7 cellular contexts compared by ENCODE assay signal in genomic region chr11:1876361-1877063, GRCh38. TPM values are rescaled to one million over a fixed set of nuclear protein-coding genes. Genes with fewer than 3 reads are reported as not detected.
DNase-seq lines count a peak whose midpoint lies in the region; ATAC-seq and TF ChIP-seq lines count a peak whose summit lies in the region.
"Had no signal": no experiment of that assay in that cellular context is flagged by ENCODE, and none has a peak within 500 bp of the region (broad histone marks: within the 10 kb centered on the region; RNA-seq: fewer than 3 reads in every experiment).

No MANE protein-coding gene starts in this region.

- no peaks in the 10 kb centered on the region for H3F3A ChIP-seq in GM23338 (replicated peaks; ENCODE audit: low read depth)

- H3K4me1 ChIP-seq in GM23338 (ENCODE audit: insufficient read depth) (no peaks in the 10 kb centered on the region), muscle layer of colon (ENCODE audit: insufficient read depth, low read length) (peaks cover 26% of the 10 kb centered on the region)
- peaks cover 10% of the 10 kb centered on the region for H3K4me1 ChIP-seq in effector memory CD4-positive, alpha-beta T cell (ENCODE audit: control insufficient read depth, insufficient read depth, low read length, poor library complexity, severe bottlenecking)

- H3K27ac ChIP-seq in GM23338 (ENCODE audit: low read depth) (no peak overlapping the region), muscle layer of colon (ENCODE audit: low read depth, low read length) (peak overlapping the region; percentile 66)
- no peak overlapping the region for H3K27ac ChIP-seq in effector memory CD4-positive, alpha-beta T cell (ENCODE audit: insufficient read depth, low read length, poor library complexity, severe bottlenecking)

- DNase-seq in GM23338 (ENCODE audit: low spot score) = peak; percentile 74
- DNase-seq in activated naive CD8-positive, alpha-beta T cell treated with anti-CD3 and anti-CD28 coated beads, Interleukin-2, amount 50 U/mL, for 24 hours = peak; percentile 44
- DNase-seq in NK-92 (lab: John Stamatoyannopoulos, UW; ENCODE audit: unreplicated experiment) = no peak
- no peak for DNase-seq in effector memory CD8-positive, alpha-beta T cell
- DNase-seq in effector memory CD4-positive, alpha-beta T cell = no peak

- no peak overlapping the region for H3K4me2 ChIP-seq in GM23338

- no peak overlapping the region for H3K4me3 Mint-ChIP-seq in GM23338
- no peak overlapping the region for H3K4me3 Mint-ChIP-seq in activated naive CD8-positive, alpha-beta T cell treated with anti-CD3 and anti-CD28 coated beads, Interleukin-2, amount 50 U/mL, for 24 hours
- peak overlapping the region in 1 of 2 donors; percentile 22 for H3K4me3 Mint-ChIP-seq in effector memory CD8-positive, alpha-beta T cell

- TF ChIP-seq CTCF in GM23338 (conservative IDR thresholded peaks at IDR 0.05; ENCODE audit: low read depth in 2 of 2) = peak; percentile 69 to 78

- no peaks in the 10 kb centered on the region for H3K9me3 ChIP-seq in muscle layer of colon (ENCODE audit: low read length)
- H3K9me3 ChIP-seq in effector memory CD4-positive, alpha-beta T cell (ENCODE audit: control insufficient read depth, low read length) = no peaks in the 10 kb centered on the region

- H2AFZ ChIP-seq in GM23338 = no peak overlapping the region

- no peaks in the 10 kb centered on the region for H3K36me3 Mint-ChIP-seq in GM23338 (ENCODE audit: low read depth)
- H3K36me3 Mint-ChIP-seq in activated naive CD8-positive, alpha-beta T cell treated with anti-CD3 and anti-CD28 coated beads, Interleukin-2, amount 50 U/mL, for 24 hours (ENCODE audit: low read depth) = no peaks in the 10 kb centered on the region
- peaks cover 41% of the 10 kb centered on the region for H3K36me3 Mint-ChIP-seq in effector memory CD8-positive, alpha-beta T cell (ENCODE audit: insufficient read depth)

- no peaks in the 10 kb centered on the region for H3K27me3 ChIP-seq in GM23338 (ENCODE audit: insufficient read depth)
- H3K27me3 ChIP-seq in muscle layer of colon (ENCODE audit: control insufficient read depth in 1 of 2, insufficient read depth in 2 of 2, low read length in 2 of 2) = peaks cover 0 to 2% of the 10 kb centered on the region in 2 donors
- no peaks in the 10 kb centered on the region for H3K27me3 ChIP-seq in effector memory CD4-positive, alpha-beta T cell (replicated peaks; ENCODE audit: control insufficient read depth, insufficient read depth, low read length, poor library complexity, severe bottlenecking)

- no peak overlapping the region for H3K9ac ChIP-seq in muscle layer of colon (ENCODE audit: low read length)

- H3K4me1 Mint-ChIP-seq in GM23338 = no peaks in the 10 kb centered on the region; the same call in 2 of the 3 replicates
- H3K4me1 Mint-ChIP-seq in activated naive CD8-positive, alpha-beta T cell treated with anti-CD3 and anti-CD28 coated beads, Interleukin-2, amount 50 U/mL, for 24 hours = peaks cover 18% of the 10 kb centered on the region
- H3K4me1 Mint-ChIP-seq in effector memory CD8-positive, alpha-beta T cell (ENCODE audit: low read depth in 2 of 2) = peaks cover 38 to 39% of the 10 kb centered on the region in 2 donors

- H3K27ac Mint-ChIP-seq in GM23338 = no peak overlapping the region
- H3K27ac Mint-ChIP-seq in activated naive CD8-positive, alpha-beta T cell treated with anti-CD3 and anti-CD28 coated beads, Interleukin-2, amount 50 U/mL, for 24 hours = no peak overlapping the region
- peak overlapping the region in 1 of 2 donors; percentile 84 for H3K27ac Mint-ChIP-seq in effector memory CD8-positive, alpha-beta T cell

- H3K27me3 Mint-ChIP-seq in GM23338 (ENCODE audit: insufficient read depth, low read depth, poor library complexity) = peaks cover 5% of the 10 kb centered on the region
- no peaks in the 10 kb centered on the region for H3K27me3 Mint-ChIP-seq in activated naive CD8-positive, alpha-beta T cell treated with anti-CD3 and anti-CD28 coated beads, Interleukin-2, amount 50 U/mL, for 24 hours
- H3K27me3 Mint-ChIP-seq in effector memory CD8-positive, alpha-beta T cell = no peaks in the 10 kb centered on the region

- H3K36me3 ChIP-seq in GM23338 (ENCODE audit: insufficient read depth) = no peaks in the 10 kb centered on the region
- H3K36me3 ChIP-seq in muscle layer of colon (ENCODE audit: insufficient read depth, low read length) = no peaks in the 10 kb centered on the region
- no peaks in the 10 kb centered on the region for H3K36me3 ChIP-seq in effector memory CD4-positive, alpha-beta T cell (ENCODE audit: control insufficient read depth, insufficient read depth, low read length)

- H4K20me1 ChIP-seq in GM23338 (replicated peaks; ENCODE audit: insufficient read depth) = no peaks in the 10 kb centered on the region

- H3K4me3 ChIP-seq in GM23338 = no peak overlapping the region
- no peak overlapping the region for H3K4me3 ChIP-seq in muscle layer of colon (ENCODE audit: low read depth in 1 of 2, low read length in 2 of 2)
- no peak overlapping the region for H3K4me3 ChIP-seq in effector memory CD4-positive, alpha-beta T cell (ENCODE audit: insufficient read depth, low read depth, low read length, poor library complexity, severe bottlenecking)

- no peaks in the 10 kb centered on the region for H3K9me2 ChIP-seq in GM23338 (ENCODE audit: insufficient read depth)

- H3K9me3 Mint-ChIP-seq in GM23338 = no peaks in the 10 kb centered on the region
- no peaks in the 10 kb centered on the region for H3K9me3 Mint-ChIP-seq in activated naive CD8-positive, alpha-beta T cell treated with anti-CD3 and anti-CD28 coated beads, Interleukin-2, amount 50 U/mL, for 24 hours
- no peaks in the 10 kb centered on the region for H3K9me3 Mint-ChIP-seq in effector memory CD8-positive, alpha-beta T cell

- ATAC-seq in GM23338 = peak; percentile 85
- no peak for ATAC-seq in activated naive CD8-positive, alpha-beta T cell treated with anti-CD3 and anti-CD28 coated beads, Interleukin-2, amount 50 U/mL, for 24 hours
- ATAC-seq in effector memory CD8-positive, alpha-beta T cell (replicated peaks) = no peak

- no peaks in the 10 kb centered on the region for H3K79me2 ChIP-seq in GM23338 (replicated peaks; ENCODE audit: insufficient read depth)

TF ChIP-seq in GM23338, 12 proteins besides CTCF, POLR2A, EP300 and RAD21 (continues in another document):
- no peak for TF ChIP-seq EZH2 (IDR thresholded peaks at IDR 0.05; ENCODE audit: low read depth, unreplicated experiment)

RNA-seq across cellular contexts. Expression of gene PRR33, which starts 15.2 kb away (rescaled TPM):
- total RNA-seq in GM23338 (2014; rRNA removed; shearing (Covaris generic)) = 0.04 TPM in 1 of 2 replicates, not detected in the other
- polyA plus RNA-seq in GM23338 (2016; fragmentation: Nextera tagmentation; extraction: Ambion mirVana) = not detected in 2 replicates
- total RNA-seq: subcutaneous adipose tissue had no signal

RNA-seq across cellular contexts. Expression of gene LSP1, which starts 23.6 kb away (rescaled TPM):
- not detected in 2 replicates for total RNA-seq in GM23338 (2014; rRNA removed; shearing (Covaris generic))
- polyA plus RNA-seq in GM23338 (2016; fragmentation: Nextera tagmentation; extraction: Ambion mirVana) = 0.84 and 0.96 TPM in 2 replicates

RNA-seq across cellular contexts. Expression of gene TNNI2, which starts 37.7 kb away (rescaled TPM):
- total RNA-seq in GM23338 (2014; rRNA removed; shearing (Covaris generic)) = not detected in 2 replicates
- not detected in 2 replicates for polyA plus RNA-seq in GM23338 (2016; fragmentation: Nextera tagmentation; extraction: Ambion mirVana)

RNA-seq across cellular contexts. Expression of gene SYT8, which starts 41.7 kb away (rescaled TPM):
- total RNA-seq in GM23338 (2014; rRNA removed; shearing (Covaris generic)) = not detected in 2 replicates
- polyA plus RNA-seq in GM23338 (2016; fragmentation: Nextera tagmentation; extraction: Ambion mirVana) = not detected in 2 replicates
- total RNA-seq: subcutaneous adipose tissue had no signal

RNA-seq across cellular contexts. Expression of gene TNNT3, which starts 43.0 kb away (rescaled TPM):
- not detected in 2 replicates for total RNA-seq in GM23338 (2014; rRNA removed; shearing (Covaris generic))
- polyA plus RNA-seq in GM23338 (2016; fragmentation: Nextera tagmentation; extraction: Ambion mirVana) = not detected in 2 replicates

Comparison
In these comparisons a context has a peak if more than half of its experiments do, and no peak if none do; other contexts are left out.
1. DNase-seq: peak in GM23338 (single experiment) and activated naive CD8-positive, alpha-beta T cell treated with anti-CD3 and anti-CD28 coated beads, Interleukin-2, amount 50 U/mL, for 24 hours (single experiment); none in NK-92 (single experiment), effector memory CD8-positive, alpha-beta T cell (0 of 3) and effector memory CD4-positive, alpha-beta T cell (0 of 3).